ENCODE assay signal across 18 cellular contexts in the genomic region with DNA sequence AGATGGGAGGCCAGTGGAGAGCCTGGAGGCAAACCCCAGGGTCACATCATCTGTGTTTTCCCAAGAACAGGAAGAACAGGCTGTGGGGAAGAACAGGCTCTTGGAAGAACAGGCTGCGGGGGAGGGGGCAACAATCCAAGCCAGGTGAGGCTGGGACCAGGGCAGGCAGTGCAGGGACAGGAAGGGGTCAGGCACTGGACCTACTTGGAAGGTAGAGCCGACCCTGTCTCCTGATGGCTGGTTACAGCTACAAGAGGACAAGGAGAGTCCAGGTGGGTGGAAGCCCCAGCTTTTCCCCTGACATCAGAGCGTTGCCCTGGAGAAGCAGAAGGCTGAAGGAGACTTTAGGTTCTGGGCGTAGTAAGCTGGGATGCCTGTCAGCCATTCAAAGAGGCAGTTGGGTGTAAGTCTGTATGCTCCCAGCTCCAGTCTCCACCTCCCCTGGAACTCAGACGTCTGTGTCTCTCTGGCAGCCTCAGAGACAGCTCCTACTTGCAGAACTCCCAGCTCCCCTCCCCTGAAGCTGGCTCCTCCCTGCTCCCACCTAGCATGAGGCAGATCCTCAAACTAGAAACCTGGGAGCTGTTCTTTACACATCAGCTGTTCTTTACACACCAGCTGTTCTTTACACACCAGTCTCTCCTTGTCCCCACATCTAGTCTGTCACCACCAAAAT.
DNase-seq lines count a peak whose midpoint lies in the region; ATAC-seq and TF ChIP-seq lines count a peak whose summit lies in the region.
"Had no signal": no experiment of that assay in that cellular context is flagged by ENCODE, and none has a peak within 500 bp of the region (broad histone marks: within the 10 kb centered on the region; RNA-seq: fewer than 3 reads in every experiment).

No MANE protein-coding gene starts in this region.

- H3K27ac ChIP-seq in VCaP (peak overlapping the region; percentile 99), iPS-20b (ENCODE audit: low read length) (no peak overlapping the region)
- H3K27ac ChIP-seq: neutrophil, tibial nerve had no signal

- no peaks in the 10 kb centered on the region for H3K27me3 Mint-ChIP-seq in activated CD8-positive, alpha-beta T cell treated with anti-CD3 and anti-CD28 coated beads for 36 hours

- no peaks in the 10 kb centered on the region for H3K9me3 ChIP-seq in iPS-20b (ENCODE audit: insufficient read depth, low read depth, low read length)
- H3K9me3 ChIP-seq: neutrophil, tibial nerve had no signal

- H3K36me3 ChIP-seq in iPS-20b (ENCODE audit: insufficient read depth, low read depth, low read length) = no peaks in the 10 kb centered on the region
- H3K36me3 ChIP-seq: neutrophil had no signal

- peak overlapping the region; percentile 11; the same call in 1 of the 2 replicates for H3K9ac ChIP-seq in iPS-20b (ENCODE audit: low read depth, low read length)

- H3K27ac Mint-ChIP-seq in activated CD8-positive, alpha-beta T cell treated with anti-CD3 and anti-CD28 coated beads for 36 hours = no peak overlapping the region

- H3K36me3 Mint-ChIP-seq in activated CD8-positive, alpha-beta T cell treated with anti-CD3 and anti-CD28 coated beads for 36 hours (ENCODE audit: low read depth) = peaks cover 3% of the 10 kb centered on the region
- H3K36me3 Mint-ChIP-seq: activated naive CD4-positive, alpha-beta T cell treated with anti-CD3 and anti-CD28 coated beads, Interleukin-2, amount 50 U/mL, for 72 hours had no signal

- TF ChIP-seq CTCF in VCaP (conservative IDR thresholded peaks at IDR 0.05) = no peak
- TF ChIP-seq CTCF in activated CD8-positive, alpha-beta T cell treated with anti-CD3 and anti-CD28 coated beads for 36 hours (IDR thresholded peaks at IDR 0.05) = no peak

- intact Hi-C loops in posterior vena cava (cut with DNase I) = no loop called here
- intact Hi-C loops in activated CD8-positive, alpha-beta T cell treated with anti-CD3 and anti-CD28 coated beads for 36 hours (cut with micrococcal nuclease) = no loop called here

- no peak for ATAC-seq in activated CD8-positive, alpha-beta T cell treated with anti-CD3 and anti-CD28 coated beads for 36 hours
- ATAC-seq: activated naive CD4-positive, alpha-beta T cell treated with anti-CD3 and anti-CD28 coated beads, Interleukin-2, amount 50 U/mL, for 72 hours had no signal

- POLR2A ChIA-PET in activated CD8-positive, alpha-beta T cell treated with anti-CD3 and anti-CD28 coated beads for 36 hours (lab: Charles Lee) = interaction anchor here (0.7 kb wide), 1 partner anchor 18 kb away, joined by 3 read pairs; no protein-coding TSS in a partner anchor

- peaks cover 9% of the 10 kb centered on the region for H3K4me1 ChIP-seq in iPS-20b (ENCODE audit: insufficient read depth, low read length)
- H3K4me1 ChIP-seq: tibial nerve had no signal

- CTCF ChIA-PET in activated CD8-positive, alpha-beta T cell treated with anti-CD3 and anti-CD28 coated beads for 36 hours (lab: Charles Lee) = no interaction called here

- peak; percentile 77 for DNase-seq in HT-29 (ENCODE audit: low spot score)
- peak; percentile 67 for DNase-seq in posterior vena cava (ENCODE audit: low spot score)
- no peak for DNase-seq in glomerular visceral epithelial cell (ENCODE audit: extremely low spot score)
- no peak for DNase-seq in activated CD4-positive, alpha-beta T cell treated with anti-CD3 and anti-CD28 coated beads for 4 hours
- no peak for DNase-seq in activated CD8-positive, alpha-beta T cell treated with anti-CD3 and anti-CD28 coated beads for 36 hours
- no peak for DNase-seq in stimulated activated CD4-positive, alpha-beta T cell treated with anti-CD3 and anti-CD28 coated beads, Interleukin-1b, Interleukin-23, amount 100 ng/mL, for 48 hours
- DNase-seq: DND-41; effector memory CD4-positive, alpha-beta T cell; mesenchymal stem cell; NCI-H2081; NCI-H82; T-helper 2 cell had no signal

- H3K9me3 Mint-ChIP-seq in activated CD8-positive, alpha-beta T cell treated with anti-CD3 and anti-CD28 coated beads for 36 hours = no peaks in the 10 kb centered on the region
- H3K9me3 Mint-ChIP-seq: activated naive CD4-positive, alpha-beta T cell treated with anti-CD3 and anti-CD28 coated beads, Interleukin-2, amount 50 U/mL, for 72 hours; CD14-positive monocyte had no signal

- no peaks in the 10 kb centered on the region for H3K4me1 Mint-ChIP-seq in activated CD8-positive, alpha-beta T cell treated with anti-CD3 and anti-CD28 coated beads for 36 hours (ENCODE audit: low read depth)
- H3K4me1 Mint-ChIP-seq: CD14-positive monocyte had no signal

- no peak overlapping the region for H3K4me3 Mint-ChIP-seq in activated CD8-positive, alpha-beta T cell treated with anti-CD3 and anti-CD28 coated beads for 36 hours
- H3K4me3 Mint-ChIP-seq: CD14-positive monocyte had no signal

- no peaks in the 10 kb centered on the region for H3K27me3 ChIP-seq in iPS-20b (ENCODE audit: insufficient read depth, low read length)
- H3K27me3 ChIP-seq: neutrophil, tibial nerve had no signal

- H3K4me3 ChIP-seq in iPS-20b (ENCODE audit: low read length) = no peak overlapping the region
- H3K4me3 ChIP-seq: tibial nerve had no signal

Comparison
In these comparisons a context has a peak if more than half of its experiments do, and no peak if none do; other contexts are left out.
1. DNase-seq: peak in HT-29 (single experiment) and posterior vena cava (single experiment); none in glomerular visceral epithelial cell (single experiment), activated CD4-positive, alpha-beta T cell treated with anti-CD3 and anti-CD28 coated beads for 4 hours (0 of 2), activated CD8-positive, alpha-beta T cell treated with anti-CD3 and anti-CD28 coated beads for 36 hours (single experiment) and stimulated activated CD4-positive, alpha-beta T cell treated with anti-CD3 and anti-CD28 coated beads, Interleukin-1b, Interleukin-23, amount 100 ng/mL, for 48 hours (single experiment).